In genomic region chr17:55098765-55099164, GRCh38 we compare ENCODE assay signal across 34 cellular contexts.
DNase-seq lines count a peak whose midpoint lies in the region; ATAC-seq, FAIRE-seq and TF ChIP-seq lines count a peak whose summit lies in the region.
"Had no signal": no experiment of that assay in that cellular context is flagged by ENCODE, and none has a peak within 500 bp of the region (broad histone marks: within the 10 kb centered on the region; RNA-seq: fewer than 3 reads in every experiment).

No MANE protein-coding gene starts in this region.

- CTCF ChIA-PET in HepG2 (lab: Yijun Ruan, JAX; ENCODE audit: low intra/inter-chr PET ratio, low total read pairs) (no interaction called here), A549 (lab: Yijun Ruan, JAX) (no interaction called here), K562 (lab: Yijun Ruan, JAX; ENCODE audit: low intra/inter-chr PET ratio) (no interaction called here)

- 96% methylated on average over 1 of the region's 1 CpG for WGBS in HepG2 (ENCODE audit: low lambda C conversion rate)
- WGBS in right lobe of liver (ENCODE audit: insufficient coverage, low coverage, low lambda C conversion rate, missing lambda C conversion rate): 100% methylated on average over 1 of the region's 1 CpG
- 84% methylated on average over 1 of the region's 1 CpG for WGBS in A549 (ENCODE audit: missing lambda C conversion rate)
- WGBS in K562 (ENCODE audit: insufficient coverage, low coverage, missing lambda C conversion rate): 88% methylated on average over 1 of the region's 1 CpG

- H3K9me3 Mint-ChIP-seq in stimulated activated memory B cell treated with anti-CD40 and anti-IgM and Interleukin-4, amounts not matched to agents 10 μg/mL and 1 μg/mL and 100 μg/mL, for 72 hours: no peaks in the 10 kb centered on the region

- H3K79me2 ChIP-seq in HepG2 (ENCODE audit: insufficient read depth, low read length): no peaks in the 10 kb centered on the region
- H3K79me2 ChIP-seq in K562 (ENCODE audit: control insufficient read depth, insufficient read depth, low read length): no peaks in the 10 kb centered on the region

- H3K4me3 ChIP-seq in HepG2 (replicated peaks in 1 of 3; ENCODE audit: insufficient read depth in 1 of 3, low read depth in 2 of 3, low read length in 3 of 3) (no peak overlapping the region), right lobe of liver (no peak overlapping the region), A549 (no peak overlapping the region), K562 (no peak overlapping the region)
- H3K4me3 ChIP-seq: BLaER1; BLaER1 treated with 17β-estradiol and CSF1 and Interleukin-3, amounts not matched to agents 10 nM and 100 nM had no signal

- TF ChIP-seq EP300 in HepG2 (IDR thresholded peaks at IDR 0.05; ENCODE audit: low read depth in 2 of 2, low read length in 2 of 2) (no peak), HepG2 (CRISPR knock-in tag; IDR thresholded peaks at IDR 0.05; ENCODE audit: borderline replicate concordance) (no peak), A549 (IDR thresholded peaks at IDR 0.05) (no peak), K562 (IDR thresholded peaks at IDR 0.05; ENCODE audit: low read length) (no peak)

- BruUV-seq in HepG2 (replicated peaks; lab: Mats Ljungman, UMichigan) (no TSS peak), K562 (replicated peaks; lab: Mats Ljungman, UMichigan) (no TSS peak)

- H3K36me3 ChIP-seq in HepG2 (replicated peaks in 1 of 2; ENCODE audit: control insufficient read depth in 1 of 2, insufficient read depth in 2 of 2, low read length in 2 of 2) (peaks cover 0 to 4% of the 10 kb centered on the region in 2 experiments; a peak in 2 of 5 replicates), right lobe of liver (no peaks in the 10 kb centered on the region), K562 (ENCODE audit: control insufficient read depth, insufficient read depth, low read length) (no peaks in the 10 kb centered on the region; the same call in 2 of the 3 replicates)
- H3K36me3 ChIP-seq: BE2C, BLaER1 had no signal

- no peaks in the 10 kb centered on the region for H3K27me3 ChIP-seq in HepG2 (ENCODE audit: control insufficient read depth in 1 of 2, insufficient read depth in 2 of 2, low read length in 2 of 2)
- no peaks in the 10 kb centered on the region for H3K27me3 ChIP-seq in right lobe of liver
- no peaks in the 10 kb centered on the region for H3K27me3 ChIP-seq in K562 (ENCODE audit: control insufficient read depth in 2 of 2, insufficient read depth in 2 of 2, low read length in 2 of 2)
- H3K27me3 ChIP-seq: BE2C; BLaER1; BLaER1 treated with 17β-estradiol and CSF1 and Interleukin-3, amounts not matched to agents 10 nM and 100 nM had no signal

- POLR2A ChIA-PET in HepG2 (lab: Yijun Ruan, JAX): no interaction called here
- POLR2A ChIA-PET in A549 (lab: Yijun Ruan, JAX): no interaction called here
- POLR2A ChIA-PET in K562 (lab: Yijun Ruan, JAX): no interaction called here

- intact Hi-C loops in HepG2 (cut with micrococcal nuclease; ENCODE audit: unreplicated experiment) (no loop called here), right lobe of liver (cut with DNase I) (no loop called here), K562 (cut with micrococcal nuclease) (no loop called here)

- H3K4me1 Mint-ChIP-seq in stimulated activated memory B cell treated with anti-CD40 and anti-IgM and Interleukin-4, amounts not matched to agents 10 μg/mL and 1 μg/mL and 100 μg/mL, for 72 hours: no peaks in the 10 kb centered on the region
- H3K4me1 Mint-ChIP-seq: B cell, CD14-positive monocyte had no signal

- H3K27ac Mint-ChIP-seq in stimulated activated memory B cell treated with anti-CD40 and anti-IgM and Interleukin-4, amounts not matched to agents 10 μg/mL and 1 μg/mL and 100 μg/mL, for 72 hours: no peak overlapping the region
- H3K27ac Mint-ChIP-seq: B cell; CD14-positive monocyte; CD4-positive, alpha-beta T cell; CD4-positive, CD25-positive, alpha-beta regulatory T cell; CD8-positive, alpha-beta memory T cell; CD8-positive, alpha-beta T cell had no signal

- H3K4me3 Mint-ChIP-seq in stimulated activated memory B cell treated with anti-CD40 and anti-IgM and Interleukin-4, amounts not matched to agents 10 μg/mL and 1 μg/mL and 100 μg/mL, for 72 hours: no peak overlapping the region
- H3K4me3 Mint-ChIP-seq: B cell; CD14-positive monocyte; CD4-positive, alpha-beta memory T cell; CD4-positive, alpha-beta T cell; CD4-positive, CD25-positive, alpha-beta regulatory T cell; CD8-positive, alpha-beta memory T cell; CD8-positive, alpha-beta T cell had no signal

- no peaks in the 10 kb centered on the region for H3K9me1 ChIP-seq in K562 (ENCODE audit: control insufficient read depth, insufficient read depth, low read length)

- H2AFZ ChIP-seq in HepG2 (ENCODE audit: low read length): no peak overlapping the region
- H2AFZ ChIP-seq in K562 (ENCODE audit: low read depth, low read length): no peak overlapping the region

- in situ Hi-C loops in HepG2 (cut with HindIII; ENCODE audit: extremely low pct_ligation_motif_present, low pct_unique_long_range_greater_than_20kb) (no loop called here), K562 (cut with MboI) (no loop called here)

- TF ChIP-seq POLR2A in HepG2 (IDR thresholded peaks at IDR 0.05; ENCODE audit: insufficient read depth in 1 of 2, low read depth in 2 of 2, low read length in 2 of 2): no peak
- TF ChIP-seq POLR2A in right lobe of liver (IDR thresholded peaks at IDR 0.05): no peak
- no peak for TF ChIP-seq POLR2A in A549 (IDR thresholded peaks at IDR 0.05; ENCODE audit: low read length)
- TF ChIP-seq POLR2A in K562 (conservative IDR thresholded peaks at IDR 0.05): no peak

- no peak overlapping the region for H3K4me2 ChIP-seq in HepG2 (ENCODE audit: low read depth, low read length)
- no peak overlapping the region for H3K4me2 ChIP-seq in A549
- no peak overlapping the region for H3K4me2 ChIP-seq in K562 (ENCODE audit: insufficient read depth, low read length)
- H3K4me2 ChIP-seq: BLaER1; BLaER1 treated with 17β-estradiol and CSF1 and Interleukin-3, amounts not matched to agents 10 nM and 100 nM had no signal

- FAIRE-seq in HepG2 (lab: Jason Lieb, UNC) (no peak), A549 (lab: Jason Lieb, UNC) (no peak), K562 (lab: Jason Lieb, UNC) (no peak)
- FAIRE-seq: A204.1, D721Med had no signal

- no peaks in the 10 kb centered on the region for H4K20me1 ChIP-seq in HepG2 (ENCODE audit: insufficient read depth, low read length)
- H4K20me1 ChIP-seq in K562 (replicated peaks; ENCODE audit: control insufficient read depth, insufficient read depth, low read length): no peaks in the 10 kb centered on the region
- H4K20me1 ChIP-seq: BLaER1; BLaER1 treated with 17β-estradiol and CSF1 and Interleukin-3, amounts not matched to agents 10 nM and 100 nM had no signal

- no peak for DNase-seq in HepG2 (ENCODE audit: low spot score)
- no peak for DNase-seq in right lobe of liver
- DNase-seq in A549 (ENCODE audit: low read depth in 1 of 2, low spot score in 1 of 2): no peak
- no peak for DNase-seq in K562 (ENCODE audit: extremely low read depth in 1 of 4, low spot score in 3 of 4)
- DNase-seq in activated T-cell treated with anti-CD3 and anti-CD28 coated beads, Interleukin-2, amount 50 U/mL, for 48 hours: no peak
- DNase-seq: 8988T; ACHN; AML-193; BE2C; C1 segment of cervical spinal cord; Caco-2; Calu3; CD4-positive, alpha-beta memory T cell; CD4-positive, alpha-beta T cell; CD4-positive, CD25-positive, alpha-beta regulatory T cell; CD8-positive, alpha-beta memory T cell; CD8-positive, alpha-beta T cell; COR-L47; DMS 273 treated with DMSO at 0.1 percent for 48 hours; DMS153; DMS53; DMS79; DMS79 treated with DMSO at 0.1 percent for 48 hours; DND-41; EL had no signal

- ATAC-seq in HepG2 (no peak), right lobe of liver (no peak), A549 (no peak), K562 (no peak)
- ATAC-seq in stimulated activated memory B cell treated with anti-CD40 and anti-IgM and Interleukin-4, amounts not matched to agents 10 μg/mL and 1 μg/mL and 100 μg/mL, for 72 hours: no peak
- ATAC-seq: CD8-positive, alpha-beta T cell had no signal

- no peaks in the 10 kb centered on the region for H3K27me3 Mint-ChIP-seq in stimulated activated memory B cell treated with anti-CD40 and anti-IgM and Interleukin-4, amounts not matched to agents 10 μg/mL and 1 μg/mL and 100 μg/mL, for 72 hours
- H3K27me3 Mint-ChIP-seq: B cell; CD4-positive, alpha-beta memory T cell; CD4-positive, alpha-beta T cell; CD4-positive, CD25-positive, alpha-beta regulatory T cell; CD8-positive, alpha-beta memory T cell had no signal

- H3K4me1 ChIP-seq in HepG2 (ENCODE audit: insufficient read depth, low read length): no peaks in the 10 kb centered on the region
- H3K4me1 ChIP-seq in right lobe of liver: no peaks in the 10 kb centered on the region
- no peaks in the 10 kb centered on the region for H3K4me1 ChIP-seq in A549
- H3K4me1 ChIP-seq in K562 (replicated peaks in 1 of 2; ENCODE audit: control insufficient read depth in 2 of 2, insufficient read depth in 2 of 2, low read length in 2 of 2): no peaks in the 10 kb centered on the region
- H3K4me1 ChIP-seq: BE2C; BLaER1; BLaER1 treated with 17β-estradiol and CSF1 and Interleukin-3, amounts not matched to agents 10 nM and 100 nM; Caco-2 had no signal

- H3K27ac ChIP-seq in HepG2 (ENCODE audit: extremely low read length, insufficient read depth, low read length) (no peak overlapping the region), right lobe of liver (no peak overlapping the region), A549 (no peak overlapping the region), K562 (ENCODE audit: extremely low read depth, low read depth, low read length) (no peak overlapping the region)
- H3K27ac ChIP-seq: 22Rv1; BLaER1; BLaER1 treated with 17β-estradiol and CSF1 and Interleukin-3, amounts not matched to agents 10 nM and 100 nM; C4-2B had no signal

- TF ChIP-seq CTCF in HepG2 (CRISPR knock-in tag; IDR thresholded peaks at IDR 0.05): no peak
- no peak for TF ChIP-seq CTCF in right lobe of liver (IDR thresholded peaks at IDR 0.05)
- no peak for TF ChIP-seq CTCF in A549 (IDR thresholded peaks at IDR 0.05)
- no peak for TF ChIP-seq CTCF in K562 (IDR thresholded peaks at IDR 0.05 in 2 of 3, conservative IDR thresholded peaks at IDR 0.05 in 1 of 3; ENCODE audit: insufficient read depth in 2 of 3, low read depth in 1 of 3, low read length in 3 of 3)

- H3K9me3 ChIP-seq in HepG2 (ENCODE audit: low read length): 0 out of 2 replicates have a peak, but pooled peaks cover 5% of the 10 kb centered on the region
- no peaks in the 10 kb centered on the region for H3K9me3 ChIP-seq in right lobe of liver
- H3K9me3 ChIP-seq in A549: no peaks in the 10 kb centered on the region
- H3K9me3 ChIP-seq in K562 (replicated peaks; ENCODE audit: control insufficient read depth, insufficient read depth, low read depth, low read length): no peaks in the 10 kb centered on the region
- H3K9me3 ChIP-seq: BE2C, BLaER1, Caco-2 had no signal

- no peak overlapping the region for H3K9ac ChIP-seq in HepG2 (ENCODE audit: insufficient read depth, low read depth, low read length)
- H3K9ac ChIP-seq in K562 (ENCODE audit: insufficient read depth in 1 of 2, low read depth in 2 of 2, low read length in 2 of 2): no peak overlapping the region
- H3K9ac ChIP-seq: BLaER1; BLaER1 treated with 17β-estradiol and CSF1 and Interleukin-3, amounts not matched to agents 10 nM and 100 nM had no signal

- TF ChIP-seq RAD21 in HepG2 (CRISPR knock-in tag; IDR thresholded peaks at IDR 0.05) (no peak), A549 (conservative IDR thresholded peaks at IDR 0.05 in 1 of 2, IDR thresholded peaks at IDR 0.05 in 1 of 2) (no peak), K562 (CRISPR knock-in tag; conservative IDR thresholded peaks at IDR 0.05 in 1 of 2, IDR thresholded peaks at IDR 0.05 in 1 of 2) (no peak)

- peaks cover 26% of the 10 kb centered on the region for H3K36me3 Mint-ChIP-seq in stimulated activated memory B cell treated with anti-CD40 and anti-IgM and Interleukin-4, amounts not matched to agents 10 μg/mL and 1 μg/mL and 100 μg/mL, for 72 hours
- H3K36me3 Mint-ChIP-seq: CD14-positive monocyte had no signal

Comparison
In these comparisons a context has a peak if more than half of its experiments do, and no peak if none do; other contexts are left out.
1. Of the 241 proteins assayed by ChIP-seq in both HepG2 and K562: peak only in HepG2: MAFF and MAFK; only in K562: none; in both: none; in neither: 239.